Comparison of ENCODE assay signal across 2 cellular contexts in genomic region chr1:70278710-70279109, GRCh38.
TF ChIP-seq lines count a peak whose summit lies in the region.

No MANE protein-coding gene starts in this region.

TF ChIP-seq in GM23338, 12 proteins besides CTCF, POLR2A, EP300 and RAD21 (continued from another document):
- TF ChIP-seq ZNF462 (CRISPR knock-in tag; IDR thresholded peaks at IDR 0.05) (no peak), CREB1 (CRISPR knock-in tag; IDR thresholded peaks at IDR 0.05; ENCODE audit: low read depth) (no peak), ZNF114 (CRISPR knock-in tag; IDR thresholded peaks at IDR 0.05) (no peak), ZNF331 (CRISPR knock-in tag; IDR thresholded peaks at IDR 0.05; ENCODE audit: low read depth) (no peak), EZH2phosphoT487 (IDR thresholded peaks at IDR 0.05; ENCODE audit: unreplicated experiment) (no peak), EZH2 (IDR thresholded peaks at IDR 0.05; ENCODE audit: low read depth, unreplicated experiment) (no peak), STAT1 (IDR thresholded peaks at IDR 0.05; ENCODE audit: unreplicated experiment) (no peak)
- TF ChIP-seq, protein P1, sequence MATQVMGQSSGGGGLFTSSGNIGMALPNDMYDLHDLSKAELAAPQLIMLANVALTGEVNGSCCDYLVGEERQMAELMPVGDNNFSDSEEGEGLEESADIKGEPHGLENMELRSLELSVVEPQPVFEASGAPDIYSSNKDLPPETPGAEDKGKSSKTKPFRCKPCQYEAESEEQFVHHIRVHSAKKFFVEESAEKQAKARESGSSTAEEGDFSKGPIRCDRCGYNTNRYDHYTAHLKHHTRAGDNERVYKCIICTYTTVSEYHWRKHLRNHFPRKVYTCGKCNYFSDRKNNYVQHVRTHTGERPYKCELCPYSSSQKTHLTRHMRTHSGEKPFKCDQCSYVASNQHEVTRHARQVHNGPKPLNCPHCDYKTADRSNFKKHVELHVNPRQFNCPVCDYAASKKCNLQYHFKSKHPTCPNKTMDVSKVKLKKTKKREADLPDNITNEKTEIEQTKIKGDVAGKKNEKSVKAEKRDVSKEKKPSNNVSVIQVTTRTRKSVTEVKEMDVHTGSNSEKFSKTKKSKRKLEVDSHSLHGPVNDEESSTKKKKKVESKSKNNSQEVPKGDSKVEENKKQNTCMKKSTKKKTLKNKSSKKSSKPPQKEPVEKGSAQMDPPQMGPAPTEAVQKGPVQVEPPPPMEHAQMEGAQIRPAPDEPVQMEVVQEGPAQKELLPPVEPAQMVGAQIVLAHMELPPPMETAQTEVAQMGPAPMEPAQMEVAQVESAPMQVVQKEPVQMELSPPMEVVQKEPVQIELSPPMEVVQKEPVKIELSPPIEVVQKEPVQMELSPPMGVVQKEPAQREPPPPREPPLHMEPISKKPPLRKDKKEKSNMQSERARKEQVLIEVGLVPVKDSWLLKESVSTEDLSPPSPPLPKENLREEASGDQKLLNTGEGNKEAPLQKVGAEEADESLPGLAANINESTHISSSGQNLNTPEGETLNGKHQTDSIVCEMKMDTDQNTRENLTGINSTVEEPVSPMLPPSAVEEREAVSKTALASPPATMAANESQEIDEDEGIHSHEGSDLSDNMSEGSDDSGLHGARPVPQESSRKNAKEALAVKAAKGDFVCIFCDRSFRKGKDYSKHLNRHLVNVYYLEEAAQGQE (IDR thresholded peaks at IDR 0.05; ENCODE audit: unreplicated experiment), result no peak

TF ChIP-seq in WTC11, 78 proteins besides CTCF, POLR2A, EP300 and RAD21 (continued from another document):
- TF ChIP-seq, protein P2, sequence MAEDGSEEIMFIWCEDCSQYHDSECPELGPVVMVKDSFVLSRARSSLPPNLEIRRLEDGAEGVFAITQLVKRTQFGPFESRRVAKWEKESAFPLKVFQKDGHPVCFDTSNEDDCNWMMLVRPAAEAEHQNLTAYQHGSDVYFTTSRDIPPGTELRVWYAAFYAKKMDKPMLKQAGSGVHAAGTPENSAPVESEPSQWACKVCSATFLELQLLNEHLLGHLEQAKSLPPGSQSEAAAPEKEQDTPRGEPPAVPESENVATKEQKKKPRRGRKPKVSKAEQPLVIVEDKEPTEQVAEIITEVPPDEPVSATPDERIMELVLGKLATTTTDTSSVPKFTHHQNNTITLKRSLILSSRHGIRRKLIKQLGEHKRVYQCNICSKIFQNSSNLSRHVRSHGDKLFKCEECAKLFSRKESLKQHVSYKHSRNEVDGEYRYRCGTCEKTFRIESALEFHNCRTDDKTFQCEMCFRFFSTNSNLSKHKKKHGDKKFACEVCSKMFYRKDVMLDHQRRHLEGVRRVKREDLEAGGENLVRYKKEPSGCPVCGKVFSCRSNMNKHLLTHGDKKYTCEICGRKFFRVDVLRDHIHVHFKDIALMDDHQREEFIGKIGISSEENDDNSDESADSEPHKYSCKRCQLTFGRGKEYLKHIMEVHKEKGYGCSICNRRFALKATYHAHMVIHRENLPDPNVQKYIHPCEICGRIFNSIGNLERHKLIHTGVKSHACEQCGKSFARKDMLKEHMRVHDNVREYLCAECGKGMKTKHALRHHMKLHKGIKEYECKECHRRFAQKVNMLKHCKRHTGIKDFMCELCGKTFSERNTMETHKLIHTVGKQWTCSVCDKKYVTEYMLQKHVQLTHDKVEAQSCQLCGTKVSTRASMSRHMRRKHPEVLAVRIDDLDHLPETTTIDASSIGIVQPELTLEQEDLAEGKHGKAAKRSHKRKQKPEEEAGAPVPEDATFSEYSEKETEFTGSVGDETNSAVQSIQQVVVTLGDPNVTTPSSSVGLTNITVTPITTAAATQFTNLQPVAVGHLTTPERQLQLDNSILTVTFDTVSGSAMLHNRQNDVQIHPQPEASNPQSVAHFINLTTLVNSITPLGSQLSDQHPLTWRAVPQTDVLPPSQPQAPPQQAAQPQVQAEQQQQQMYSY (CRISPR knock-in tag; IDR thresholded peaks at IDR 0.05), result no peak
- TF ChIP-seq KAT7 (CRISPR knock-in tag; IDR thresholded peaks at IDR 0.05; ENCODE audit: borderline replicate concordance), result no peak
